Comparison of ENCODE assay signal across 8 cellular contexts in the genomic region with DNA sequence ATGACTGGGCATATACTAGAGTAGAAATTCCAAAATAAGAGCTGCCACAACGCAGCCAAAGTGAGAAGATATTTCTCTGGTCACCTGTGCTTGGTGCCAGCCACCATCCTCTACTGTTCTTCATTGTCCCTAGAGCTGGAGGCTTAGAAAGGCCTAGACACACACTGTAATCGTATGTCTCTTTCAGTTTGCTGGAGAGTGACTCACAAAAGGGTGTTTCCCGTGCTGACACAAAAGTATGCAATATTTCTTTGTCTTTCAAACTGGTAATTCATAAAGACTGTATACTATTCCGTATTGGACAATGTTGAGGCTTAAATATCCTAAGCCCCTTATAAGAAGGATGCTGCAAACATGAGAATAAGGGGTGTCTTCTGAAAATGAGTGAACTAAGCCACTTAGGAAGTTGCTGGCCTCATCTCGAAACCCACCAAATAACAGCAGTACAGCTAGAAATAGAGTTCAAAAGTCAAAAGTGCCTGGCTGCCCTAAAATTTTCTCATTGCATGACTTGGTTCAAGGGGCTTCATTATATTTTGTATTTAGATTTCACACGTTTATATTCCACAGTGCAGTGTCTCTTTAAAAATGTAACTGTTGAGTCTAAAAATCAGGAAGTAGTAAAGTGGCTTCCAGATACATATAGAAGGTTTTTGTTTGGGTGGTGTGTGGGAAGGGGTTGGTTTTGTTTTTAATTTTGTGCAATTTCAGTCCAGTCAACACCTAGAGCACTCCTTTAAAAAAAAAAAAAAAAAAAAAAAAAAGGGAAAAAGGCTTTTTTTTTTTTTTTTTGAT.
A peak's percentile ranks its signal among the peaks of the same experiment; 100 is the strongest.
DNase-seq lines count a peak whose midpoint lies in the region; ATAC-seq, FAIRE-seq and TF ChIP-seq lines count a peak whose summit lies in the region.

No MANE protein-coding gene starts in this region.

- no peak overlapping the region for H3K23ac ChIP-seq in mesenchymal stem cell (ENCODE audit: low read length in 2 of 2)

- H3K4me1 Mint-ChIP-seq in activated CD4-positive, alpha-beta T cell treated with anti-CD3 and anti-CD28 coated beads for 36 hours, result peaks cover 55% of the 10 kb centered on the region

- H2BK120ac ChIP-seq in mesenchymal stem cell (ENCODE audit: low read depth, low read length), result no peak overlapping the region

- peak overlapping the region; percentile 8 for H3K4me3 ChIP-seq in OCI-LY1 (ENCODE audit: low read depth, low read length, poor library complexity, severe bottlenecking)
- no peak overlapping the region for H3K4me3 ChIP-seq in mesenchymal stem cell (ENCODE audit: insufficient read depth in 1 of 2, low read depth in 1 of 2, low read length in 2 of 2)

- H3K9me3 Mint-ChIP-seq in activated CD4-positive, alpha-beta T cell treated with anti-CD3 and anti-CD28 coated beads for 36 hours (ENCODE audit: low read depth), result no peaks in the 10 kb centered on the region

- no peak overlapping the region for H3K18ac ChIP-seq in mesenchymal stem cell (ENCODE audit: low read depth in 1 of 2, low read length in 2 of 2)

- H3K79me2 ChIP-seq in OCI-LY1 (ENCODE audit: insufficient read depth, low read length), result no peaks in the 10 kb centered on the region

- no peak overlapping the region for H2AK5ac ChIP-seq in mesenchymal stem cell (ENCODE audit: low read length, severe bottlenecking)

- DNase-seq in activated CD4-positive, alpha-beta T cell treated with anti-CD3 and anti-CD28 coated beads for 36 hours, result peak; percentile 45
- no peak for DNase-seq in activated CD4-positive, alpha-beta T cell treated with anti-CD3 and anti-CD28 coated beads, Interleukin-2, amount 50 U/mL, for 1 hour
- DNase-seq in mesenchymal stem cell, result peak; percentile 46
- DNase-seq in anterior cingulate cortex (lab: John Stamatoyannopoulos, UW), result no peak
- no peak for DNase-seq in NCI-H345 (lab: John Stamatoyannopoulos, UW)
- no peak for DNase-seq in frontal cortex (ENCODE audit: low spot score in 2 of 2)

- no peak overlapping the region for H2BK5ac ChIP-seq in mesenchymal stem cell (ENCODE audit: low read depth, low read length, poor library complexity, severe bottlenecking)

- H3K36me3 Mint-ChIP-seq in activated CD4-positive, alpha-beta T cell treated with anti-CD3 and anti-CD28 coated beads for 36 hours (ENCODE audit: low read depth), result peaks cover 11% of the 10 kb centered on the region

- CTCF ChIA-PET in activated CD4-positive, alpha-beta T cell treated with anti-CD3 and anti-CD28 coated beads for 36 hours (lab: Charles Lee), result interaction anchor here (0.6 to 1.6 kb wide), 3 partner anchors 8 to 31 kb away, joined by 3 to 4 read pairs (median 3); no protein-coding TSS in a partner anchor

- no peak overlapping the region for H3K4ac ChIP-seq in mesenchymal stem cell (ENCODE audit: low read depth in 1 of 2, low read length in 2 of 2)

- H2BK12ac ChIP-seq in mesenchymal stem cell (ENCODE audit: low read length in 2 of 2), result no peak overlapping the region

- peak; percentile 94 for ATAC-seq in activated CD4-positive, alpha-beta T cell treated with anti-CD3 and anti-CD28 coated beads for 36 hours
- peak; percentile 85 for ATAC-seq in HG02798 (IDR thresholded peaks at IDR 0.05; ENCODE audit: poor library complexity, unreplicated experiment)

- H4K20me1 ChIP-seq in OCI-LY1 (ENCODE audit: insufficient read depth, low read length), result no peaks in the 10 kb centered on the region

- no peaks in the 10 kb centered on the region for H3K9me2 ChIP-seq in OCI-LY1 (ENCODE audit: low read depth, low read length)

- no peak overlapping the region for H4K91ac ChIP-seq in mesenchymal stem cell (ENCODE audit: low read length)

- H3K27ac ChIP-seq in OCI-LY1 (ENCODE audit: low read depth, low read length, poor library complexity, severe bottlenecking) (no peak overlapping the region), mesenchymal stem cell (ENCODE audit: low read length, poor library complexity, severe bottlenecking) (no peak overlapping the region)

- no peak overlapping the region for H4K8ac ChIP-seq in mesenchymal stem cell (ENCODE audit: low read length)

- no peaks in the 10 kb centered on the region for H3K79me1 ChIP-seq in mesenchymal stem cell (replicated peaks; ENCODE audit: low read length, poor library complexity, severe bottlenecking)

- POLR2A ChIA-PET in activated CD4-positive, alpha-beta T cell treated with anti-CD3 and anti-CD28 coated beads for 36 hours (lab: Charles Lee), result interaction anchor here (0.6 to 1.0 kb wide), 2 partner anchors 12 to 44 kb away, joined by 3 read pairs; no protein-coding TSS in a partner anchor

- H3K27me3 Mint-ChIP-seq in activated CD4-positive, alpha-beta T cell treated with anti-CD3 and anti-CD28 coated beads for 36 hours, result no peaks in the 10 kb centered on the region

- peak overlapping the region; percentile 40 for H3K4me2 ChIP-seq in OCI-LY1 (ENCODE audit: low read length)
- H3K4me2 ChIP-seq in mesenchymal stem cell (ENCODE audit: low read length, poor library complexity, severe bottlenecking), result no peak overlapping the region

- FAIRE-seq in frontal cortex (lab: Jason Lieb, UNC), result no peak

- no peak overlapping the region for H2BK15ac ChIP-seq in mesenchymal stem cell (ENCODE audit: low read depth, poor library complexity, severe bottlenecking)

- WGBS in mesenchymal stem cell, result 92% methylated on average over 5 of the region's 6 CpGs

- H3K4me1 ChIP-seq in OCI-LY1 (ENCODE audit: insufficient read depth, low read length, severe bottlenecking) (peaks cover 16% of the 10 kb centered on the region), mesenchymal stem cell (ENCODE audit: control insufficient read depth, insufficient read depth, low read depth, low read length) (peaks cover 1% of the 10 kb centered on the region)

- H3K27ac Mint-ChIP-seq in activated CD4-positive, alpha-beta T cell treated with anti-CD3 and anti-CD28 coated beads for 36 hours, result peak overlapping the region; percentile 91

- no peak overlapping the region for H3K14ac ChIP-seq in mesenchymal stem cell (ENCODE audit: low read length in 2 of 2)

- H3K36me3 ChIP-seq in OCI-LY1 (ENCODE audit: insufficient read depth, low read length) (no peaks in the 10 kb centered on the region), mesenchymal stem cell (ENCODE audit: control insufficient read depth in 1 of 2, insufficient read depth in 2 of 2, low read depth in 1 of 2, low read length in 2 of 2) (no peaks in the 10 kb centered on the region)

- no peaks in the 10 kb centered on the region for H3K9me3 ChIP-seq in OCI-LY1 (ENCODE audit: low read length)
- H3K9me3 ChIP-seq in mesenchymal stem cell (ENCODE audit: control insufficient read depth, low read length), result no peaks in the 10 kb centered on the region

- no peak for TF ChIP-seq CTCF in OCI-LY1 (IDR thresholded peaks at IDR 0.05; ENCODE audit: low read length)

- intact Hi-C loops in activated CD4-positive, alpha-beta T cell treated with anti-CD3 and anti-CD28 coated beads for 36 hours (cut with DNase I, micrococcal nuclease), result loop anchor here (1.0 kb wide), 1 partner anchor 26 kb away; no protein-coding TSS in a partner anchor

- H3K27me3 ChIP-seq in OCI-LY1 (ENCODE audit: insufficient read depth, low read length) (no peaks in the 10 kb centered on the region), mesenchymal stem cell (ENCODE audit: control insufficient read depth in 1 of 2, insufficient read depth in 1 of 2, low read length in 2 of 2) (no peaks in the 10 kb centered on the region)

- no peaks in the 10 kb centered on the region for H3F3A ChIP-seq in OCI-LY1 (ENCODE audit: insufficient read depth, low read length)

- no peak overlapping the region for H3K9ac ChIP-seq in OCI-LY1 (ENCODE audit: low read length)
- no peak overlapping the region for H3K9ac ChIP-seq in mesenchymal stem cell (ENCODE audit: low read length)

- peak overlapping the region; percentile 17 for H3K4me3 Mint-ChIP-seq in activated CD4-positive, alpha-beta T cell treated with anti-CD3 and anti-CD28 coated beads for 36 hours

- no peak overlapping the region for H2AFZ ChIP-seq in OCI-LY1 (ENCODE audit: low read length)
- no peak overlapping the region for H2AFZ ChIP-seq in mesenchymal stem cell (ENCODE audit: low read depth, low read length)

Comparison
In these comparisons a context has a peak if more than half of its experiments do, and no peak if none do; other contexts are left out.
1. DNase-seq: peak in activated CD4-positive, alpha-beta T cell treated with anti-CD3 and anti-CD28 coated beads for 36 hours (single experiment) and mesenchymal stem cell (single experiment); none in activated CD4-positive, alpha-beta T cell treated with anti-CD3 and anti-CD28 coated beads, Interleukin-2, amount 50 U/mL, for 1 hour (single experiment), anterior cingulate cortex (0 of 58), NCI-H345 (single experiment) and frontal cortex (0 of 2).